In genomic region chr22:45889093-45889538, GRCh38 we compare ENCODE assay signal across 12 cellular contexts.
"Had no signal": no experiment of that assay in that cellular context is flagged by ENCODE, and none has a peak within 500 bp of the region (broad histone marks: within the 10 kb centered on the region; RNA-seq: fewer than 3 reads in every experiment).

No MANE protein-coding gene starts in this region.

- H3K4me2 ChIP-seq: smooth muscle cell had no signal

- ATAC-seq: activated CD8-positive, alpha-beta T cell treated with anti-CD3 and anti-CD28 coated beads for 36 hours; activated T-cell treated with anti-CD3 and anti-CD28 coated beads, Interleukin-2, amount 50 U/mL, for 4 hours; naive thymus-derived CD4-positive, alpha-beta T cell; stimulated activated naive CD8-positive, alpha-beta T cell treated with anti-CD3 and anti-CD28 coated beads, Interleukin-15, amount 100 ng/mL, for 72 hours had no signal

- H3K4me3 Mint-ChIP-seq: activated B cell treated with CpG ODN at 0.5 μM for 24 hours; activated CD8-positive, alpha-beta T cell treated with anti-CD3 and anti-CD28 coated beads for 36 hours; activated T-cell treated with anti-CD3 and anti-CD28 coated beads, Interleukin-2, amount 50 U/mL, for 4 hours; naive thymus-derived CD4-positive, alpha-beta T cell; stimulated activated naive CD8-positive, alpha-beta T cell treated with anti-CD3 and anti-CD28 coated beads, Interleukin-15, amount 100 ng/mL, for 72 hours had no signal

- DNase-seq: activated B cell treated with CpG ODN at 0.5 μM for 24 hours; activated CD4-positive, alpha-beta T cell treated with anti-CD3 and anti-CD28 coated beads for 48 hours; activated CD8-positive, alpha-beta T cell treated with anti-CD3 and anti-CD28 coated beads for 36 hours; activated effector memory CD4-positive, alpha-beta T cell treated with Interleukin-2 at 50 U/mL for 16 hours; activated naive CD4-positive, alpha-beta T cell treated with anti-CD3 and anti-CD28 coated beads, Interleukin-2, amount 50 U/mL, for 16 hours; activated T-cell treated with anti-CD3 and anti-CD28 coated beads, Interleukin-2, amount 50 U/mL, for 4 hours; naive thymus-derived CD4-positive, alpha-beta T cell; stimulated activated naive CD8-positive, alpha-beta T cell treated with anti-CD3 and anti-CD28 coated beads, Interleukin-15, amount 100 ng/mL, for 72 hours had no signal

- H3K4me1 Mint-ChIP-seq: activated B cell treated with CpG ODN at 0.5 μM for 24 hours; naive thymus-derived CD4-positive, alpha-beta T cell; stimulated activated naive CD8-positive, alpha-beta T cell treated with anti-CD3 and anti-CD28 coated beads, Interleukin-15, amount 100 ng/mL, for 72 hours had no signal

- H3K27me3 ChIP-seq: cardiac muscle cell had no signal

- H3K4me3 ChIP-seq: cardiac muscle cell, esophagus muscularis mucosa, smooth muscle cell, upper lobe of left lung had no signal

- H3K27ac ChIP-seq: cardiac muscle cell, esophagus muscularis mucosa, upper lobe of left lung had no signal

- H3K9me3 ChIP-seq: esophagus muscularis mucosa, upper lobe of left lung had no signal

- H3K9me3 Mint-ChIP-seq: activated B cell treated with CpG ODN at 0.5 μM for 24 hours; activated CD8-positive, alpha-beta T cell treated with anti-CD3 and anti-CD28 coated beads for 36 hours; activated T-cell treated with anti-CD3 and anti-CD28 coated beads, Interleukin-2, amount 50 U/mL, for 4 hours; stimulated activated naive CD8-positive, alpha-beta T cell treated with anti-CD3 and anti-CD28 coated beads, Interleukin-15, amount 100 ng/mL, for 72 hours had no signal

- H3K27ac Mint-ChIP-seq: activated B cell treated with CpG ODN at 0.5 μM for 24 hours; activated CD8-positive, alpha-beta T cell treated with anti-CD3 and anti-CD28 coated beads for 36 hours; naive thymus-derived CD4-positive, alpha-beta T cell; stimulated activated naive CD8-positive, alpha-beta T cell treated with anti-CD3 and anti-CD28 coated beads, Interleukin-15, amount 100 ng/mL, for 72 hours had no signal

- H3K36me3 ChIP-seq: cardiac muscle cell, esophagus muscularis mucosa, upper lobe of left lung had no signal
